10 cellular contexts compared by ENCODE assay signal in genomic region chr11:18714443-18714780, GRCh38. TPM values are rescaled to one million over a fixed set of nuclear protein-coding genes. Genes with fewer than 3 reads are reported as not detected.
"Had no signal": no experiment of that assay in that cellular context is flagged by ENCODE, and none has a peak within 500 bp of the region (broad histone marks: within the 10 kb centered on the region; RNA-seq: fewer than 3 reads in every experiment).

No MANE protein-coding gene starts in this region.

- H3K36me3 Mint-ChIP-seq: IgD-negative memory B cell had no signal

- H3K9me3 Mint-ChIP-seq: H9, HFFc6, IgD-negative memory B cell had no signal

- ATAC-seq: HepG2 had no signal

- H3K4me3 Mint-ChIP-seq: H9, HFFc6, IgD-negative memory B cell had no signal

- H3K9ac ChIP-seq: GM23248 had no signal

- H3K4me3 ChIP-seq: GM23248 had no signal

- H3K27ac Mint-ChIP-seq: H9, HFFc6, IgD-negative memory B cell had no signal

- H2AFZ ChIP-seq: GM23248 had no signal

- H3K27ac ChIP-seq: GM23248, HL-60 had no signal

- DNase-seq: GM23248, GOT3, H9, HCEC 1CT, HFFc6, KG1 had no signal

- H3K4me1 Mint-ChIP-seq: H9 had no signal

RNA-seq across cellular contexts. Expression of gene IGSF22, which starts 11.6 kb away (rescaled TPM):
- total RNA-seq: GM23248, HepG2, HFFc6, HT1080 had no signal
- polyA plus RNA-seq: GM23248, HepG2 had no signal
